12 cellular contexts compared by ENCODE assay signal in genomic region chr11:86798988-86799387, GRCh38. TPM values are rescaled to one million over a fixed set of nuclear protein-coding genes. Genes with fewer than 3 reads are reported as not detected.
A peak's percentile ranks its signal among the peaks of the same experiment; 100 is the strongest.
DNase-seq lines count a peak whose midpoint lies in the region; ATAC-seq, FAIRE-seq and TF ChIP-seq lines count a peak whose summit lies in the region.
"Had no signal": no experiment of that assay in that cellular context is flagged by ENCODE, and none has a peak within 500 bp of the region (broad histone marks: within the 10 kb centered on the region; RNA-seq: fewer than 3 reads in every experiment).

No MANE protein-coding gene starts in this region.

- intact Hi-C loops in Panc1 (cut with micrococcal nuclease; ENCODE audit: unreplicated experiment) (no loop called here), esophagus muscularis mucosa (cut with DNase I) (no loop called here)

- WGBS in esophagus muscularis mucosa: 81% methylated on average over 5 of the region's 5 CpGs

- TF ChIP-seq CTCF in AG09309 (IDR thresholded peaks at IDR 0.05; ENCODE audit: control insufficient read depth, insufficient read depth, low read depth, low read length, missing control alignments): peak; percentile 15
- no peak for TF ChIP-seq CTCF in Panc1 (IDR thresholded peaks at IDR 0.05)
- no peak for TF ChIP-seq CTCF in esophagus muscularis mucosa (IDR thresholded peaks at IDR 0.05)
- no peak for TF ChIP-seq CTCF in GM10248 (IDR thresholded peaks at IDR 0.05; ENCODE audit: control extremely low read depth, extremely low read depth, low read depth, missing control alignments)
- TF ChIP-seq CTCF in D721Med (IDR thresholded peaks at IDR 0.05; ENCODE audit: insufficient read depth, missing control alignments): no peak

- H3K4me1 ChIP-seq in Panc1 (ENCODE audit: control insufficient read depth, insufficient read depth, low read length) (peaks cover 36% of the 10 kb centered on the region), esophagus muscularis mucosa (peaks cover 10 to 44% (median 39%) of the 10 kb centered on the region in 4 donors)

- H3K4me3 ChIP-seq in AG09309 (ENCODE audit: control insufficient read depth, low read depth, low read length): no peak overlapping the region; the same call in 1 of the 2 replicates
- peak overlapping the region in 1 of 2 experiments; percentile 60; a peak in 1 of 4 replicates for H3K4me3 ChIP-seq in Panc1 (ENCODE audit: low read depth in 2 of 2, low read length in 2 of 2)
- H3K4me3 ChIP-seq in esophagus muscularis mucosa: no peak overlapping the region

- POLR2A ChIA-PET in Panc1 (lab: Charles Lee) (interaction anchor here (0.6 to 1.4 kb wide), 4 partner anchors 38 to 343 kb away, joined by 3 to 4 read pairs (median 3); no protein-coding TSS in a partner anchor), GM10248 (lab: Yijun Ruan, JAX) (interaction anchor here (0.6 kb wide), 1 partner anchor 14 kb away, joined by 3 read pairs; no protein-coding TSS in a partner anchor)

- TSS peak; percentile 97 for BruUV-seq in Panc1 (replicated peaks; lab: Mats Ljungman, UMichigan)

- H3K27ac ChIP-seq in Panc1 (ENCODE audit: low read length): peak overlapping the region; percentile 87
- H3K27ac ChIP-seq in esophagus muscularis mucosa (replicated peaks in 1 of 4): peak overlapping the region; percentile 78 to 88 (median 86)

- no peak for TF ChIP-seq EP300 in esophagus muscularis mucosa (IDR thresholded peaks at IDR 0.05)

- H3K9me3 ChIP-seq in Panc1 (ENCODE audit: control insufficient read depth, insufficient read depth, low read depth, low read length) (no peaks in the 10 kb centered on the region), esophagus muscularis mucosa (no peaks in the 10 kb centered on the region)
- H3K9me3 ChIP-seq: ovary had no signal

- H3K36me3 ChIP-seq in Panc1 (ENCODE audit: control insufficient read depth, insufficient read depth, low read length): peaks cover 3% of the 10 kb centered on the region; the same call in 1 of the 2 replicates
- no peaks in the 10 kb centered on the region for H3K36me3 ChIP-seq in esophagus muscularis mucosa
- H3K36me3 ChIP-seq: ovary had no signal

- no peak for ATAC-seq in Panc1
- ATAC-seq: CD8-positive, alpha-beta T cell; T-helper 17 cell had no signal

- TF ChIP-seq POLR2A in esophagus muscularis mucosa (IDR thresholded peaks at IDR 0.05; ENCODE audit: low read depth): no peak

- no peaks in the 10 kb centered on the region for H3K27me3 ChIP-seq in Panc1 (ENCODE audit: control insufficient read depth, insufficient read depth, low read length)
- no peaks in the 10 kb centered on the region for H3K27me3 ChIP-seq in esophagus muscularis mucosa
- H3K27me3 ChIP-seq: ovary had no signal

- in situ Hi-C loops in Panc1 (cut with HindIII; ENCODE audit: low pct_unique_long_range_greater_than_20kb, low sequenced_read_pairs): no loop called here

- FAIRE-seq in D721Med (lab: Jason Lieb, UNC): no peak

- DNase-seq in AG09309 (ENCODE audit: low read depth): peak; percentile 66
- DNase-seq in Panc1 (ENCODE audit: low read depth, low spot score): no peak
- no peak for DNase-seq in esophagus muscularis mucosa (ENCODE audit: extremely low spot score)
- peak; percentile 64 for DNase-seq in non-pigmented ciliary epithelial cell (ENCODE audit: low read depth)
- no peak for DNase-seq in GF-D8 (lab: John Stamatoyannopoulos, UW)
- DNase-seq in GM10248 (ENCODE audit: extremely low spot score): no peak
- DNase-seq in germinal center (ENCODE audit: low spot score): no peak
- no peak for DNase-seq in D721Med (ENCODE audit: insufficient read length, low spot score)
- DNase-seq: CD8-positive, alpha-beta T cell; NCI-H524 treated with DMSO at 0.1 percent for 48 hours; T-helper 17 cell had no signal

- CTCF ChIA-PET in Panc1 (lab: Charles Lee): interaction anchor here (1.2 to 1.4 kb wide), 3 partner anchors 120 to 191 kb away, joined by 6 to 8 read pairs (median 7); partner anchors contain the start of gene ME3
- CTCF ChIA-PET in GM10248 (lab: Yijun Ruan, JAX): interaction anchor here (1.1 to 1.9 kb wide), 6 partner anchors 8 to 517 kb away, joined by 3 to 5 read pairs (median 4); no protein-coding TSS in a partner anchor

RNA-seq across cellular contexts. Expression of gene PRSS23, which starts 1.4 kb away (rescaled TPM):
- total RNA-seq in Panc1 (2021; ENCODE audit: unreplicated experiment): 355 TPM
- polyA plus RNA-seq in Panc1 (2012; ENCODE audit: insufficient read length): 307 TPM
- 10 to 100 TPM; 33.4 to 68.8 (median 46.4) TPM for total RNA-seq in esophagus muscularis mucosa
- total RNA-seq: T-helper 17 cell had no signal

Comparison
In these comparisons a context has a peak if more than half of its experiments do, and no peak if none do; other contexts are left out.
1. DNase-seq: peak in AG09309 (single experiment) and non-pigmented ciliary epithelial cell (single experiment); none in Panc1 (single experiment), esophagus muscularis mucosa (single experiment), GF-D8 (single experiment), GM10248 (single experiment), germinal center (single experiment) and D721Med (single experiment).